ENCODE assay signal across 8 cellular contexts in the genomic region with DNA sequence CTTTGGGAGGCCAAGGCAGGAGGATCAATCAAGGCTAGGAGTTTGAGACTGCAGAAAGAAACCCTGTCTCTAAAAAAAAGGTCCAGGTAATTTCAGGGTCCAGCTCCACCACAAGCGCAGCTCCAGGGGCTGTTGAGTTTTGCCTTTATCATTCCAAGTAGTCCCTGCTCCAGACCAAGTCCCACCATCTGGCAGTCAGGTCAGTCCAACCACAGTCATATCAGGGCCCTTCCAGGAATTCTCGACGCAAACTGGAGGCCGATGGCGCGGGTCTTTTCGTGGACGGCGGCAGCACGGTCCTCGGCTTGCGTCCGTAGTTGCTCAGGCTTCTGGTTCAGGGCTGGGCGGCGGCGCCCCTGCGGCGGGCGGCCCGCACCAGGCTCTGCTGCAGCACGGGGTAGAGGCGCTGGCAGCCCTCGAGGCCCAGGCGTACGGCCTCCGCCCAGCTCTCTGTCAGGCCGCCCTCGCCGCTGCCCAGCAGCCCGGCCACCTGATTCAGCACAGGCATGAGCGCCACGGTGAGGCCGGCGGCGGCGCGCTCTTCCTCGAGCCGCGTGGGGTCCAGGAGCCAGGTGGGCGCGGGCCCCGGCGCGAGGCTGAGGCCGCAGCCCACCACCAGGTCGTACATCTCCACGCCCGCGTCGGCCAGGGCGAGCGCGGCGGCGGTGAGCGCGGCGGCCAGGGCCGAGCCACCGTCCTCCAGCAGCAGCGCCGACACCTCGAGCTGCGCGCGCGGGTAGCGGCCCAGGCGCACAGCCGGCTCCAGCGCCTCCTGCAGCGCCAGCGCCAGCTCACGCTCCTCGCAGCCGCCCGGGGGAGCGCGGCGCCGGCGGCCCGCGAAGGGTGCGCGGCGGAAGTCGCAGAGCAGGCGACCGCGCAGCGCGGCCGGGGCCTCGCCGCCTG. TPM values are rescaled to one million over a fixed set of nuclear protein-coding genes. Genes with fewer than 3 reads are reported as not detected.
DNase-seq lines count a peak whose midpoint lies in the region; ATAC-seq, FAIRE-seq and TF ChIP-seq lines count a peak whose summit lies in the region.

No MANE protein-coding gene starts in this region.

- H3K4me3 ChIP-seq in GM12878 = peak overlapping the region; percentile 76
- peak overlapping the region; percentile 80 for H3K4me3 ChIP-seq in iPS-18c (ENCODE audit: insufficient read depth, low read depth, low read length)
- peak overlapping the region; percentile 88 to 98 for H3K4me3 ChIP-seq in small intestine (ENCODE audit: low read depth in 1 of 2, low read length in 2 of 2)

- H4K20me1 ChIP-seq in GM12878 (ENCODE audit: control insufficient read depth, insufficient read depth) = no peaks in the 10 kb centered on the region

- WGBS in GM12878 (ENCODE audit: insufficient coverage, insufficient replicate concordance, low lambda C conversion rate, missing lambda C conversion rate) = 1% methylated on average over 64 of the region's 97 CpGs
- 0 to 1% (median 1%) methylated on average over 43 to 97 of the region's 97 CpGs for WGBS in small intestine, 3 donors

- peak; percentile 54 for ATAC-seq in GM18907 (IDR thresholded peaks at IDR 0.05; ENCODE audit: unreplicated experiment)
- ATAC-seq in HG03103 (IDR thresholded peaks at IDR 0.05; ENCODE audit: low read depth, unreplicated experiment) = peak; percentile 45
- peak; percentile 57 for ATAC-seq in GM12878

- TF ChIP-seq CTCF in RWPE1 (conservative IDR thresholded peaks at IDR 0.05; ENCODE audit: low read depth) (no peak), GM12878 (IDR thresholded peaks at IDR 0.05 in 2 of 3, conservative IDR thresholded peaks at IDR 0.05 in 1 of 3; ENCODE audit: control insufficient read depth in 2 of 3, extremely low read depth in 1 of 3, insufficient read depth in 1 of 3, low read depth in 3 of 3, low read length in 3 of 3) (peak in 1 of 3 experiments; percentile 37; a peak in 2 of 6 replicates)

- CTCF ChIA-PET in RWPE1 (lab: Yijun Ruan, JAX) = interaction anchor here (1.0 to 1.3 kb wide), 2 partner anchors 13 to 48 kb away, joined by 3 to 4 read pairs; partner anchors contain the start of gene DDX19B
- CTCF ChIA-PET in GM12878 (lab: Yijun Ruan, JAX) = interaction anchor here (1.0 to 3.2 kb wide), 5 partner anchors 12 to 86 kb away, joined by 3 to 14 read pairs (median 5); partner anchors contain the start of gene DDX19B

- POLR2A ChIA-PET in RWPE1 (lab: Yijun Ruan, JAX; ENCODE audit: low non-redundant PET) = interaction anchor here (1.2 kb wide), 1 partner anchor 16 kb away, joined by 4 read pairs; no protein-coding TSS in a partner anchor
- POLR2A ChIA-PET in GM12878 (lab: Charles Lee) = interaction anchor here (0.5 kb wide), 2 partner anchors 21 to 377 kb away, joined by 3 to 4 read pairs; no protein-coding TSS in a partner anchor

- peak overlapping the region; percentile 78 for H3K4me2 ChIP-seq in GM12878 (ENCODE audit: control insufficient read depth, insufficient read depth)

- peak overlapping the region; percentile 94 for H3K27ac ChIP-seq in RWPE1
- H3K27ac ChIP-seq in GM12878 (ENCODE audit: control insufficient read depth, insufficient read depth) = peak overlapping the region; percentile 71
- peak overlapping the region; percentile 94 to 98 for H3K27ac ChIP-seq in small intestine (ENCODE audit: low read depth in 1 of 2, low read length in 1 of 2)

- H3K27me3 ChIP-seq in GM12878 (replicated peaks in 1 of 2; ENCODE audit: control insufficient read depth in 2 of 2, insufficient read depth in 2 of 2, low read length in 1 of 2) = no peaks in the 10 kb centered on the region
- H3K27me3 ChIP-seq in small intestine (ENCODE audit: control insufficient read depth in 2 of 2, insufficient read depth in 2 of 2, low read length in 2 of 2) = no peaks in the 10 kb centered on the region

- no TSS peak for BruUV-seq in GM12878 (replicated peaks; lab: Mats Ljungman, UMichigan)

- intact Hi-C loops in GM12878 (cut with micrococcal nuclease; ENCODE audit: unreplicated experiment) = loop anchor here (10.0 kb wide), 1 partner anchor 86 kb away; no protein-coding TSS in a partner anchor

- SMC1A ChIA-PET in GM12878 (lab: Charles Lee; ENCODE audit: uncharacterized antibody, unreplicated experiment) = no interaction called here

- no peak for TF ChIP-seq EP300 in GM12878 (IDR thresholded peaks at IDR 0.05; ENCODE audit: borderline replicate concordance in 1 of 2, control insufficient read depth in 1 of 2, low read depth in 2 of 2, low read length in 2 of 2)

- H3K9me3 ChIP-seq in GM12878 (replicated peaks; ENCODE audit: control insufficient read depth, insufficient read depth, low read length) (no peaks in the 10 kb centered on the region), iPS-18c (ENCODE audit: control insufficient read depth, insufficient read depth, low read length) (no peaks in the 10 kb centered on the region), small intestine (ENCODE audit: control insufficient read depth, low read depth) (no peaks in the 10 kb centered on the region)

- TF ChIP-seq POLR2A in GM12878 (IDR thresholded peaks at IDR 0.05; ENCODE audit: low read depth, low read length) = no peak; the same call in 1 of the 2 replicates

- no peaks in the 10 kb centered on the region for H3K4me1 ChIP-seq in GM12878 (ENCODE audit: control insufficient read depth, insufficient read depth, low read length)
- peaks cover 0 to 5% of the 10 kb centered on the region in 2 donors for H3K4me1 ChIP-seq in small intestine (ENCODE audit: control insufficient read depth in 2 of 2, insufficient read depth in 1 of 2, low read depth in 1 of 2, low read length in 1 of 2)

- peak overlapping the region; percentile 79 for H3K9ac ChIP-seq in GM12878 (ENCODE audit: control insufficient read depth, insufficient read depth, low read length)

- RAD21 ChIA-PET in GM12878 (lab: Charles Lee; ENCODE audit: unreplicated experiment) = no interaction called here

- no peak overlapping the region for H2AFZ ChIP-seq in GM12878 (ENCODE audit: control insufficient read depth, low read depth, low read length)

- in situ Hi-C loops in GM12878 (cut with MboI) = no loop called here

- FAIRE-seq in GM12878 (lab: Jason Lieb, UNC) (no peak), small intestine (lab: Jason Lieb, UNC) (no peak)

- H3K79me2 ChIP-seq in GM12878 (ENCODE audit: control insufficient read depth, insufficient read depth, low read length) = peaks cover 27% of the 10 kb centered on the region

- peaks cover 17 to 28% of the 10 kb centered on the region in 2 experiments for H3K36me3 ChIP-seq in GM12878 (ENCODE audit: control insufficient read depth in 2 of 2, insufficient read depth in 2 of 2, low read length in 1 of 2)
- peaks cover 7 to 18% of the 10 kb centered on the region in 2 donors for H3K36me3 ChIP-seq in small intestine (ENCODE audit: control insufficient read depth in 2 of 2, insufficient read depth in 2 of 2, low read length in 2 of 2)

- no peak for TF ChIP-seq RAD21 in GM12878 (IDR thresholded peaks at IDR 0.05; ENCODE audit: insufficient read depth, low read depth, low read length)

- DNase-seq in AML-193 (lab: John Stamatoyannopoulos, UW) (peak; percentile 19 to 41), RWPE1 (ENCODE audit: low spot score) (peak; percentile 45), GM12878 (ENCODE audit: low read depth, low spot score) (no peak), small intestine (peak; percentile 43), superior temporal gyrus (ENCODE audit: extremely low spot score) (no peak)

RNA-seq across cellular contexts. Expression of gene EXOSC6, which starts 0.7 kb away (rescaled TPM):
- total RNA-seq in GM12878 (2013; cell fraction: nucleolus; rRNA removed) = 17.7 and 19.6 TPM in 2 replicates
- total RNA-seq in GM12878 (2014; rRNA removed) = 27.5 and 28.3 TPM in 2 replicates
- total RNA-seq in GM12878 (2014; rRNA removed; fragmentation: Illumina TruSeq; extraction: Trizol) = 14.7 and 15.4 TPM in 2 replicates
- total RNA-seq in GM12878 (2021) = 23.6 and 24.8 TPM in 2 replicates
- polyA plus RNA-seq in GM12878 (2011; ENCODE audit: low read depth) = 5.2 TPM
- polyA plus RNA-seq in GM12878 (2011; rRNA removed) = 9.6 and 11.1 TPM in 2 replicates
- 8.6 and 9.2 TPM in 2 replicates for polyA plus RNA-seq in GM12878 (2011; cell fraction: cytosol; rRNA removed)
- 3.9 and 6.5 TPM in 2 replicates for polyA plus RNA-seq in GM12878 (2011; cell fraction: nucleus; rRNA removed)
- polyA plus RNA-seq in GM12878 (2012) = 6.1 and 9.2 TPM in 2 replicates
- polyA plus RNA-seq in GM12878 (2014; fragmentation: Illumina TruSeq; extraction: Trizol) = 10.6 and 11.8 TPM in 2 replicates
- polyA plus RNA-seq in GM12878 (2014; fragmentation: Nextera tagmentation; extraction: Ambion mirVana) = 1 to 10 TPM; 8.2 to 9.0 TPM
- polyA plus RNA-seq in GM12878 (2014; rRNA removed) = 17.3 and 19.1 TPM in 2 replicates
- polyA plus RNA-seq in GM12878 (2016; fragmentation: Nextera tagmentation; extraction: Ambion mirVana) = 10 to 100 TPM; 13.5 to 17.6 TPM
- 4.2 and 5.3 TPM in 2 replicates for polyA minus RNA-seq in GM12878 (2011; rRNA and poly(A)+ RNA removed)
- 6.5 and 7.2 TPM in 2 replicates for polyA minus RNA-seq in GM12878 (2011; cell fraction: cytosol; rRNA and poly(A)+ RNA removed)
- 4.2 and 9.6 TPM in 2 replicates for polyA minus RNA-seq in GM12878 (2011; cell fraction: nucleus; rRNA and poly(A)+ RNA removed)
- 10 to 100 TPM in 2 of 3 donors, 1 to 10 TPM in 1; 6.3 to 12.2 (median 10.3) TPM for polyA plus RNA-seq in small intestine

RNA-seq across cellular contexts. Expression of gene AARS1, which starts 38.3 kb away (rescaled TPM):
- 39.5 and 42.6 TPM in 2 replicates for total RNA-seq in GM12878 (2013; cell fraction: nucleolus; rRNA removed)
- 96.0 and 96.5 TPM in 2 replicates for total RNA-seq in GM12878 (2014; rRNA removed)
- 62.7 and 64.0 TPM in 2 replicates for total RNA-seq in GM12878 (2014; rRNA removed; fragmentation: Illumina TruSeq; extraction: Trizol)
- total RNA-seq in GM12878 (2021) = 101 and 107 TPM in 2 replicates
- polyA plus RNA-seq in GM12878 (2011; ENCODE audit: low read depth) = 73.0 TPM
- polyA plus RNA-seq in GM12878 (2011; rRNA removed) = 79.0 and 97.9 TPM in 2 replicates
- polyA plus RNA-seq in GM12878 (2011; cell fraction: cytosol; rRNA removed) = 90.2 and 102 TPM in 2 replicates
- 93.7 and 96.5 TPM in 2 replicates for polyA plus RNA-seq in GM12878 (2011; cell fraction: nucleus; rRNA removed)
- polyA plus RNA-seq in GM12878 (2012) = 105 and 112 TPM in 2 replicates
- polyA plus RNA-seq in GM12878 (2014; fragmentation: Illumina TruSeq; extraction: Trizol) = 86.4 and 98.5 TPM in 2 replicates
- 10 to 100 TPM; 21.5 to 47.7 TPM for polyA plus RNA-seq in GM12878 (2014; fragmentation: Nextera tagmentation; extraction: Ambion mirVana)
- polyA plus RNA-seq in GM12878 (2014; rRNA removed) = 78.8 and 82.9 TPM in 2 replicates
- 100 to 1,000 TPM; 139 to 143 TPM for polyA plus RNA-seq in GM12878 (2016; fragmentation: Nextera tagmentation; extraction: Ambion mirVana)
- 108 and 136 TPM in 2 replicates for polyA minus RNA-seq in GM12878 (2011; rRNA and poly(A)+ RNA removed)
- polyA minus RNA-seq in GM12878 (2011; cell fraction: cytosol; rRNA and poly(A)+ RNA removed) = 34.9 and 48.2 TPM in 2 replicates
- polyA minus RNA-seq in GM12878 (2011; cell fraction: nucleus; rRNA and poly(A)+ RNA removed) = 25.9 and 42.8 TPM in 2 replicates
- 10 to 100 TPM; 21.7 to 56.8 (median 41.6) TPM for polyA plus RNA-seq in small intestine

RNA-seq across cellular contexts. Expression of gene DDX19B, which starts 48.0 kb away (rescaled TPM):
- 31.3 and 36.2 TPM in 2 replicates for total RNA-seq in GM12878 (2013; cell fraction: nucleolus; rRNA removed)
- total RNA-seq in GM12878 (2014; rRNA removed) = 42.0 and 44.6 TPM in 2 replicates
- total RNA-seq in GM12878 (2014; rRNA removed; fragmentation: Illumina TruSeq; extraction: Trizol) = 34.2 and 37.7 TPM in 2 replicates
- total RNA-seq in GM12878 (2021) = 38.5 and 40.4 TPM in 2 replicates
- polyA plus RNA-seq in GM12878 (2011; ENCODE audit: low read depth) = 32.2 TPM
- polyA plus RNA-seq in GM12878 (2011; rRNA removed) = 23.4 and 45.1 TPM in 2 replicates
- polyA plus RNA-seq in GM12878 (2011; cell fraction: cytosol; rRNA removed) = 42.3 and 53.9 TPM in 2 replicates
- 38.8 and 53.3 TPM in 2 replicates for polyA plus RNA-seq in GM12878 (2011; cell fraction: nucleus; rRNA removed)
- 33.9 and 36.8 TPM in 2 replicates for polyA plus RNA-seq in GM12878 (2012)
- polyA plus RNA-seq in GM12878 (2014; fragmentation: Illumina TruSeq; extraction: Trizol) = 69.1 and 81.8 TPM in 2 replicates
- polyA plus RNA-seq in GM12878 (2014; fragmentation: Nextera tagmentation; extraction: Ambion mirVana) = 10 to 100 TPM; 14.1 to 17.6 TPM
- 33.2 and 38.7 TPM in 2 replicates for polyA plus RNA-seq in GM12878 (2014; rRNA removed)
- polyA plus RNA-seq in GM12878 (2016; fragmentation: Nextera tagmentation; extraction: Ambion mirVana) = 10 to 100 TPM; 54.8 to 55.2 TPM
- 16.1 and 18.2 TPM in 2 replicates for polyA minus RNA-seq in GM12878 (2011; rRNA and poly(A)+ RNA removed)
- 6.4 and 9.3 TPM in 2 replicates for polyA minus RNA-seq in GM12878 (2011; cell fraction: cytosol; rRNA and poly(A)+ RNA removed)
- polyA minus RNA-seq in GM12878 (2011; cell fraction: nucleus; rRNA and poly(A)+ RNA removed) = 5.4 and 7.6 TPM in 2 replicates
- polyA plus RNA-seq in small intestine = 10 to 100 TPM; 21.3 to 28.9 (median 27.5) TPM

Comparison
In these comparisons a context has a peak if more than half of its experiments do, and no peak if none do; other contexts are left out.
1. DNase-seq: peak in AML-193 (2 of 2), RWPE1 (single experiment) and small intestine (single experiment); none in GM12878 (single experiment) and superior temporal gyrus (single experiment).
2. Peak in every context shown above with its lines, with median percentiles within 50 percentile points of each other: ATAC-seq, H3K27ac ChIP-seq and H3K4me3 ChIP-seq.